Comparison of ENCODE assay signal across 26 cellular contexts in genomic region chr2:206277503-206277902, GRCh38.
"Had no signal": no experiment of that assay in that cellular context is flagged by ENCODE, and none has a peak within 500 bp of the region (broad histone marks: within the 10 kb centered on the region; RNA-seq: fewer than 3 reads in every experiment).

No MANE protein-coding gene starts in this region.

- H3K27ac Mint-ChIP-seq: activated naive CD8-positive, alpha-beta T cell treated with anti-CD3 and anti-CD28 coated beads for 36 hours; dendritic cell treated with granulocyte-macrophage colony-stimulating factor and Interleukin-4, amounts not matched to agents 40 ng/mL and 50 ng/mL, for 4 days; effector memory CD8-positive, alpha-beta T cell; memory B cell had no signal

- H3K9me3 ChIP-seq: esophagus squamous epithelium, gastrocnemius medialis, sigmoid colon, SK-N-SH, thoracic aorta, upper lobe of left lung had no signal

- H3K4me2 ChIP-seq: SK-N-SH, smooth muscle cell had no signal

- H3K9me3 Mint-ChIP-seq: activated T-cell treated with anti-CD3 and anti-CD28 coated beads, Interleukin-2, amount 50 U/mL, for 4 hours; dendritic cell treated with granulocyte-macrophage colony-stimulating factor and Interleukin-4, amounts not matched to agents 40 ng/mL and 50 ng/mL, for 4 days; effector memory CD8-positive, alpha-beta T cell; memory B cell; neural crest cell had no signal

- H3K27ac ChIP-seq: cardiac muscle cell, esophagus squamous epithelium, gastrocnemius medialis, sigmoid colon, thoracic aorta, upper lobe of left lung had no signal

- H3K4me3 Mint-ChIP-seq: activated naive CD8-positive, alpha-beta T cell treated with anti-CD3 and anti-CD28 coated beads for 36 hours; activated T-cell treated with anti-CD3 and anti-CD28 coated beads, Interleukin-2, amount 50 U/mL, for 4 hours; dendritic cell treated with granulocyte-macrophage colony-stimulating factor and Interleukin-4, amounts not matched to agents 40 ng/mL and 50 ng/mL, for 4 days; effector memory CD8-positive, alpha-beta T cell; memory B cell had no signal

- DNase-seq: activated CD4-positive, alpha-beta T cell treated with anti-CD3 and anti-CD28 coated beads, Interleukin-2, amount 50 U/mL, for 4 hours; activated CD8-positive, alpha-beta memory T cell treated with anti-CD3 and anti-CD28 coated beads for 24 hours; activated CD8-positive, alpha-beta memory T cell treated with anti-CD3 and anti-CD28 coated beads, Interleukin-2, amount 50 U/mL, for 4 hours; activated naive CD4-positive, alpha-beta T cell treated with Interleukin-2 at 50 U/mL for 16 hours; activated naive CD8-positive, alpha-beta T cell treated with anti-CD3 and anti-CD28 coated beads for 36 hours; activated T-cell treated with anti-CD3 and anti-CD28 coated beads, Interleukin-2, amount 50 U/mL, for 4 hours; amniotic stem cell; effector memory CD8-positive, alpha-beta T cell; esophagus squamous epithelium; gastrocnemius medialis; head of caudate nucleus; islet precursor cell; left cardiac atrium; posterior cingulate gyrus; sigmoid colon; SK-N-SH; stimulated activated CD4-positive, alpha-beta T cell treated with anti-CD3 and anti-CD28 coated beads, Interleukin-15, amount 100 ng/mL, for 24 hours; stimulated activated naive CD4-positive, alpha-beta T cell treated with Interleukin-2 at 50 U/mL for 16 hours; T-helper 1 cell; upper lobe of left lung had no signal

- H3K9me2 ChIP-seq: SK-N-SH had no signal

- ATAC-seq: activated T-cell treated with anti-CD3 and anti-CD28 coated beads, Interleukin-2, amount 50 U/mL, for 4 hours; effector memory CD8-positive, alpha-beta T cell; gastrocnemius medialis; left cardiac atrium had no signal

- H3K4me3 ChIP-seq: cardiac muscle cell, esophagus squamous epithelium, gastrocnemius medialis, sigmoid colon, smooth muscle cell, thoracic aorta, upper lobe of left lung had no signal

- H3K9ac ChIP-seq: SK-N-SH had no signal

- H3K36me3 ChIP-seq: gastrocnemius medialis, thoracic aorta had no signal
